ENCODE assay signal across 2 cellular contexts in genomic region chr18:59085126-59085794, GRCh38.
TF ChIP-seq lines count a peak whose summit lies in the region.

No MANE protein-coding gene starts in this region.

TF ChIP-seq in GM23338, 12 proteins besides CTCF, POLR2A, EP300 and RAD21:
- TF ChIP-seq NANOG (IDR thresholded peaks at IDR 0.05; ENCODE audit: borderline replicate concordance), result no peak
- TF ChIP-seq REST (IDR thresholded peaks at IDR 0.05; ENCODE audit: unreplicated experiment), result no peak
- TF ChIP-seq ZNF114 (CRISPR knock-in tag; IDR thresholded peaks at IDR 0.05), result no peak
- no peak for TF ChIP-seq ETS1 (IDR thresholded peaks at IDR 0.05)
- TF ChIP-seq CREB1 (CRISPR knock-in tag; IDR thresholded peaks at IDR 0.05; ENCODE audit: low read depth), result no peak
- no peak for TF ChIP-seq ZNF331 (CRISPR knock-in tag; IDR thresholded peaks at IDR 0.05; ENCODE audit: low read depth)
- TF ChIP-seq JUNB (IDR thresholded peaks at IDR 0.05; ENCODE audit: unreplicated experiment), result no peak
- TF ChIP-seq EZH2phosphoT487 (IDR thresholded peaks at IDR 0.05; ENCODE audit: unreplicated experiment), result no peak

TF ChIP-seq in endothelial cell of umbilical vein, 7 proteins besides CTCF, POLR2A, EP300 and RAD21:
- no peak for TF ChIP-seq JUN (IDR thresholded peaks at IDR 0.05; ENCODE audit: borderline replicate concordance, insufficient read depth, insufficient read length, low read depth)
- no peak for TF ChIP-seq GATA2 (IDR thresholded peaks at IDR 0.05; ENCODE audit: insufficient read depth, insufficient read length, low read depth, low read length)
- no peak for TF ChIP-seq MYC (IDR thresholded peaks at IDR 0.05; ENCODE audit: low read depth, low read length)
- no peak for TF ChIP-seq FOS (IDR thresholded peaks at IDR 0.05; ENCODE audit: borderline replicate concordance, insufficient read depth, low read length)
- no peak for TF ChIP-seq EZH2 (IDR thresholded peaks at IDR 0.05; ENCODE audit: borderline replicate concordance, low read depth, low read length, severe bottlenecking)
- no peak for TF ChIP-seq MAX (IDR thresholded peaks at IDR 0.05; ENCODE audit: insufficient read depth, insufficient read length)
- TF ChIP-seq POLR2AphosphoS5 (IDR thresholded peaks at IDR 0.05; ENCODE audit: insufficient read depth, low read depth, low read length), result no peak
